In the genomic region with DNA sequence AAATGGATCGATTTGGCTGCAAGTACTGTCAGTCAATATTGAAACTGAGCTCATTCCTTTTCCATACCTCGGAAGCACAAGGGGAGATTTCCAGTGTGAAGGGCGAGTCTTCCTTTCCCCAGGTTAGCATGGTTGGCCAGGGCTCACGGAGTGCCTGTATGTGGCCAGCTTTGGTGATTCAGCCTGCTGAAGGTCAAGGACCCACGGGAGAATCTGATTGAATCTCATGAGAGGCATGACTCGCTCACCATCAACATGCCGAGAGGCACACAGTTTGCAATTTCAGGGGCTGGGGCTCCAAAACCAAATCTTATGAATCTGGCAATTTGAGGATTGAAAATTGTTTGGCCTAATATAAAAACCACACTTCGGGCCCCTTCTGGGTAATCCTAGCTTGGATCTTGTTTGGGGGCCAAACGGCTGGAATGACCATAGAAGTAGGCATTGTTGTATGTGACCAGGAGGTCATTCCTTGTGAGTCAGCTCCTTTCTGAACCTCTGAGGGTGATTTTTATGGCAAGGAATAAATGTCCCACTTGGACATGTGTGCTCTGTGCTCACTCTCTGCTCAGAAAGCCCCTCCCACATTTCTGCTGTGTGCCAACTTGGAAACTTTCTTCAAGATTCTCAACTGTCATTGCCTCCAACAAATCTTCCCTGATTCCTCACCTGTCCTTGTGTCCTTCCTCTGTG, we compare ENCODE assay signal across 10 cellular contexts.
A peak's percentile ranks its signal among the peaks of the same experiment; 100 is the strongest.
DNase-seq lines count a peak whose midpoint lies in the region; ATAC-seq and FAIRE-seq lines count a peak whose summit lies in the region.
"Had no signal": no experiment of that assay in that cellular context is flagged by ENCODE, and none has a peak within 500 bp of the region (broad histone marks: within the 10 kb centered on the region; RNA-seq: fewer than 3 reads in every experiment).

No MANE protein-coding gene starts in this region.

- no peaks in the 10 kb centered on the region for H3K27me3 Mint-ChIP-seq in activated T-cell treated with anti-CD3 and anti-CD28 coated beads, Interleukin-2, amount 50 U/mL, for 24 hours

- H3K4me1 ChIP-seq in skeletal muscle satellite cell (ENCODE audit: control insufficient read depth, insufficient read depth, low read length), result peaks cover 49% of the 10 kb centered on the region

- peak overlapping the region; percentile 5 for H3K9ac ChIP-seq in skeletal muscle satellite cell (ENCODE audit: low read depth, low read length)

- FAIRE-seq in RCC 7860 (lab: Jason Lieb, UNC), result peak; percentile 81
- FAIRE-seq: HTR-8/SVneo had no signal

- H3K4me3 ChIP-seq in skeletal muscle satellite cell (ENCODE audit: low read length), result no peak overlapping the region

- H3K36me3 Mint-ChIP-seq in activated T-cell treated with anti-CD3 and anti-CD28 coated beads, Interleukin-2, amount 50 U/mL, for 24 hours (ENCODE audit: low read depth), result peaks cover 98% of the 10 kb centered on the region

- H3K9me3 Mint-ChIP-seq in activated T-cell treated with anti-CD3 and anti-CD28 coated beads, Interleukin-2, amount 50 U/mL, for 24 hours, result no peaks in the 10 kb centered on the region

- peak overlapping the region; percentile 37 for H3K4me2 ChIP-seq in skeletal muscle satellite cell (ENCODE audit: low read length)

- no peaks in the 10 kb centered on the region for H3K9me3 ChIP-seq in skeletal muscle satellite cell (replicated peaks; ENCODE audit: low read length)

- no peak overlapping the region for H3K4me3 Mint-ChIP-seq in activated T-cell treated with anti-CD3 and anti-CD28 coated beads, Interleukin-2, amount 50 U/mL, for 24 hours

- intact Hi-C loops in head of caudate nucleus (cut with DNase I), result no loop called here

- no peak for DNase-seq in activated T-cell treated with anti-CD3 and anti-CD28 coated beads, Interleukin-2, amount 50 U/mL, for 24 hours
- no peak for DNase-seq in activated T-cell treated with anti-CD3 and anti-CD28 coated beads, Interleukin-2, amount 50 U/mL, for 1 hour
- DNase-seq in RCC 7860 (ENCODE audit: low spot score) (peak; percentile 78), dedifferentiated amniotic fluid mesenchymal stem cell (ENCODE audit: extremely low spot score) (peak; percentile 26), head of caudate nucleus (no peak)
- DNase-seq: NCI-H1930 had no signal

- H3K27ac Mint-ChIP-seq in activated T-cell treated with anti-CD3 and anti-CD28 coated beads, Interleukin-2, amount 50 U/mL, for 24 hours, result peak overlapping the region; percentile 84

- H3K27me3 ChIP-seq in skeletal muscle satellite cell (ENCODE audit: control insufficient read depth, insufficient read depth, low read length), result no peaks in the 10 kb centered on the region

- peaks cover 39% of the 10 kb centered on the region for H3K4me1 Mint-ChIP-seq in activated T-cell treated with anti-CD3 and anti-CD28 coated beads, Interleukin-2, amount 50 U/mL, for 24 hours (ENCODE audit: low read depth)

- no peak for ATAC-seq in HG03342 (IDR thresholded peaks at IDR 0.05; ENCODE audit: unreplicated experiment)
- ATAC-seq in HG02870 (IDR thresholded peaks at IDR 0.05; ENCODE audit: unreplicated experiment), result no peak

- H3K36me3 ChIP-seq in skeletal muscle satellite cell (ENCODE audit: insufficient read depth, low read length), result no peaks in the 10 kb centered on the region

Comparison
In these comparisons a context has a peak if more than half of its experiments do, and no peak if none do; other contexts are left out.
1. DNase-seq: peak in RCC 7860 (single experiment) and dedifferentiated amniotic fluid mesenchymal stem cell (single experiment); none in activated T-cell treated with anti-CD3 and anti-CD28 coated beads, Interleukin-2, amount 50 U/mL, for 24 hours (single experiment), activated T-cell treated with anti-CD3 and anti-CD28 coated beads, Interleukin-2, amount 50 U/mL, for 1 hour (single experiment) and head of caudate nucleus (0 of 42).